In genomic region chr5:60403343-60404006, GRCh38 we compare ENCODE assay signal across 30 cellular contexts.
"Had no signal": no experiment of that assay in that cellular context is flagged by ENCODE, and none has a peak within 500 bp of the region (broad histone marks: within the 10 kb centered on the region; RNA-seq: fewer than 3 reads in every experiment).

No MANE protein-coding gene starts in this region.

- H3K9me3 ChIP-seq: adrenal gland, body of pancreas, colonic mucosa, esophagus squamous epithelium had no signal

- H3K27me3 ChIP-seq: adrenal gland, body of pancreas, cardiac muscle cell, colonic mucosa, esophagus squamous epithelium had no signal

- H3K4me1 ChIP-seq: adrenal gland, body of pancreas, colonic mucosa, esophagus squamous epithelium had no signal

- H3K27ac ChIP-seq: adrenal gland, body of pancreas, cardiac muscle cell, colonic mucosa, esophagus squamous epithelium had no signal

- H3K4me3 ChIP-seq: adrenal gland, body of pancreas, cardiac muscle cell, colonic mucosa, esophagus squamous epithelium had no signal

- H3K36me3 ChIP-seq: adrenal gland, cardiac muscle cell, colonic mucosa, esophagus squamous epithelium had no signal

- FAIRE-seq: endometrium, endothelial cell of umbilical vein, frontal cortex had no signal

- ATAC-seq: activated CD4-positive, alpha-beta T cell treated with anti-CD3 and anti-CD28 coated beads for 36 hours; activated CD8-positive, alpha-beta memory T cell treated with anti-CD3 and anti-CD28 coated beads, Interleukin-2, amount 10 ng/mL, durations not matched to agents 7 days and 5 days; activated CD8-positive, alpha-beta T cell treated with anti-CD3 and anti-CD28 coated beads, Interleukin-2, amount 10 ng/mL, durations not matched to agents 7 days and 5 days; activated naive CD8-positive, alpha-beta T cell treated with anti-CD3 and anti-CD28 coated beads, Interleukin-2, amount 50 U/mL, for 24 hours; body of pancreas had no signal

- DNase-seq: activated CD4-positive, alpha-beta memory T cell treated with anti-CD3 and anti-CD28 coated beads for 36 hours; activated CD4-positive, alpha-beta T cell treated with anti-CD3 and anti-CD28 coated beads for 36 hours; activated CD4-positive, alpha-beta T cell treated with anti-CD3 and anti-CD28 coated beads, Interleukin-2, amount 10 ng/mL, durations not matched to agents 24 days and 14 days; activated CD4-positive, CD25-positive, alpha-beta regulatory T cell; activated CD4-positive, CD25-positive, alpha-beta regulatory T cell treated with anti-CD3 and anti-CD28 coated beads, Interleukin-2, amount 50 U/mL, for 72 hours; activated CD8-positive, alpha-beta memory T cell treated with anti-CD3 and anti-CD28 coated beads, Interleukin-2, amount 10 ng/mL, durations not matched to agents 7 days and 5 days; activated CD8-positive, alpha-beta memory T cell treated with anti-CD3 and anti-CD28 coated beads, Interleukin-2, amount 50 U/mL, for 4 hours; activated CD8-positive, alpha-beta T cell treated with anti-CD3 and anti-CD28 coated beads, Interleukin-2, amount 10 ng/mL, durations not matched to agents 7 days and 5 days; activated effector memory CD4-positive, alpha-beta T cell treated with anti-CD3 and anti-CD28 coated beads, Interleukin-2, amount 50 U/mL, for 16 hours; activated naive CD4-positive, alpha-beta T cell treated with anti-CD3 and anti-CD28 coated beads for 36 hours; activated naive CD8-positive, alpha-beta T cell treated with anti-CD3 and anti-CD28 coated beads for 36 hours; activated naive CD8-positive, alpha-beta T cell treated with anti-CD3 and anti-CD28 coated beads, Interleukin-2, amount 50 U/mL, for 24 hours; activated T-cell treated with anti-CD3 and anti-CD28 coated beads, Interleukin-2, amount 50 U/mL, for 1 hour; activated T-cell treated with anti-CD3 and anti-CD28 coated beads, Interleukin-2, amount 50 U/mL, for 48 hours; adrenal gland; amygdala; aorta; body of pancreas; central memory CD4-positive, alpha-beta T cell; cerebellar nuclear complex; colonic mucosa; effector CD8-positive, alpha-beta T cell; esophagus squamous epithelium; foreskin fibroblast; head of caudate nucleus; T-helper 2 cell had no signal
